17 cellular contexts compared by ENCODE assay signal in genomic region chr11:105469931-105470330, GRCh38.
A peak's percentile ranks its signal among the peaks of the same experiment; 100 is the strongest.
DNase-seq lines count a peak whose midpoint lies in the region; ATAC-seq and TF ChIP-seq lines count a peak whose summit lies in the region.
"Had no signal": no experiment of that assay in that cellular context is flagged by ENCODE, and none has a peak within 500 bp of the region (broad histone marks: within the 10 kb centered on the region; RNA-seq: fewer than 3 reads in every experiment).

No MANE protein-coding gene starts in this region.

- H3K36me3 ChIP-seq in GM23338 (ENCODE audit: insufficient read depth) = no peaks in the 10 kb centered on the region
- H3K36me3 ChIP-seq in HCT116 (ENCODE audit: control insufficient read depth in 1 of 2, insufficient read depth in 2 of 2, low read length in 2 of 2) = no peaks in the 10 kb centered on the region
- no peaks in the 10 kb centered on the region for H3K36me3 ChIP-seq in CD8-positive, alpha-beta T cell (ENCODE audit: insufficient read depth, low read length)
- H3K36me3 ChIP-seq: HAP-1 had no signal

- H3K9me3 ChIP-seq in HCT116 (ENCODE audit: control insufficient read depth in 1 of 2, insufficient read depth in 1 of 2, low read depth in 1 of 2, low read length in 2 of 2) = no peaks in the 10 kb centered on the region
- H3K9me3 ChIP-seq in CD8-positive, alpha-beta T cell (ENCODE audit: low read length) = no peaks in the 10 kb centered on the region
- H3K9me3 ChIP-seq: HAP-1 had no signal

- TF ChIP-seq RAD21 in HCT116 (IDR thresholded peaks at IDR 0.05; ENCODE audit: low read depth) = no peak

- no peak for ATAC-seq in GM23338
- ATAC-seq in HCT116 = no peak
- no peak for ATAC-seq in CD8-positive, alpha-beta T cell

- H3K27me3 ChIP-seq in GM23338 (ENCODE audit: insufficient read depth) = no peaks in the 10 kb centered on the region
- no peaks in the 10 kb centered on the region for H3K27me3 ChIP-seq in HCT116 (ENCODE audit: insufficient read depth, low read length)
- H3K27me3 ChIP-seq in CD8-positive, alpha-beta T cell (ENCODE audit: insufficient read depth, low read length) = no peaks in the 10 kb centered on the region

- H3K4me3 ChIP-seq in GM23338 (no peak overlapping the region), HCT116 (replicated peaks in 1 of 2; ENCODE audit: low read depth in 1 of 2, low read length in 2 of 2) (no peak overlapping the region)
- H3K4me3 ChIP-seq in CD8-positive, alpha-beta T cell (ENCODE audit: low read depth, low read length) = no peak overlapping the region
- H3K4me3 ChIP-seq: GM23248, HAP-1 had no signal

- H3K27me3 Mint-ChIP-seq in GM23338 (ENCODE audit: insufficient read depth, low read depth, poor library complexity) = no peaks in the 10 kb centered on the region
- no peaks in the 10 kb centered on the region for H3K27me3 Mint-ChIP-seq in CD8-positive, alpha-beta T cell (ENCODE audit: low read depth)
- H3K27me3 Mint-ChIP-seq: CD4-positive, alpha-beta T cell had no signal

- BruUV-seq in HCT116 (replicated peaks; lab: Mats Ljungman, UMichigan) = no TSS peak

- H3K4me1 Mint-ChIP-seq in GM23338 = no peaks in the 10 kb centered on the region
- H3K4me1 Mint-ChIP-seq in CD8-positive, alpha-beta T cell (ENCODE audit: low read depth) = no peaks in the 10 kb centered on the region
- H3K4me1 Mint-ChIP-seq: IgD-negative memory B cell had no signal

- H3K27ac ChIP-seq in GM23338 (ENCODE audit: low read depth) (no peak overlapping the region), HCT116 (ENCODE audit: low read depth, low read length) (no peak overlapping the region)
- no peak overlapping the region for H3K27ac ChIP-seq in CD8-positive, alpha-beta T cell (ENCODE audit: low read depth, low read length)
- H3K27ac ChIP-seq: C4-2B, GM23248 had no signal

- no peak for TF ChIP-seq POLR2A in HCT116 (IDR thresholded peaks at IDR 0.05; ENCODE audit: borderline replicate concordance, extremely low read depth, insufficient read depth, insufficient read length)

- DNase-seq in GM23338 (ENCODE audit: low spot score) (peak; percentile 14), HCT116 (ENCODE audit: low read depth, low spot score) (no peak), SK-MEL-5 (ENCODE audit: low read depth, low spot score) (peak; percentile 2), NCI-H2196 treated with DMSO at 0.1 percent for 48 hours (lab: John Stamatoyannopoulos, UW; ENCODE audit: unreplicated experiment) (no peak)
- DNase-seq in CD8-positive, alpha-beta T cell = no peak
- DNase-seq in activated naive CD4-positive, alpha-beta T cell treated with anti-CD3 and anti-CD28 coated beads, Interleukin-2, amount 50 U/mL, for 16 hours = no peak
- DNase-seq: ACHN; CD4-positive, alpha-beta T cell; DMS153; DMS79; GDM1; GM23248; HFFc6; KBM-7 had no signal

- H3K79me2 ChIP-seq in GM23338 (replicated peaks; ENCODE audit: insufficient read depth) (no peaks in the 10 kb centered on the region), HCT116 (ENCODE audit: insufficient read depth, low read length) (no peaks in the 10 kb centered on the region)

- in situ Hi-C loops in SK-MEL-5 (cut with HindIII; ENCODE audit: low pct_unique_long_range_greater_than_20kb, low sequenced_read_pairs) = no loop called here

- TF ChIP-seq CTCF in GM23338 (conservative IDR thresholded peaks at IDR 0.05; ENCODE audit: low read depth in 2 of 2) = peak; percentile 37 to 47
- TF ChIP-seq CTCF in HCT116 (IDR thresholded peaks at IDR 0.05 in 2 of 3, conservative IDR thresholded peaks at IDR 0.05 in 1 of 3; ENCODE audit: borderline replicate concordance in 1 of 3, insufficient read depth in 1 of 3, low read depth in 2 of 3, low read length in 2 of 3) = 0 out of 6 replicates have a peak, but pooled peaks of 2 of the 3 experiments have one; percentile 1 to 8
- no peak for TF ChIP-seq CTCF in CD8-positive, alpha-beta T cell (IDR thresholded peaks at IDR 0.05)

- H3K4me2 ChIP-seq in GM23338 (no peak overlapping the region), HCT116 (ENCODE audit: low read length) (no peak overlapping the region)

- H3K36me3 Mint-ChIP-seq in GM23338 (ENCODE audit: low read depth) = no peaks in the 10 kb centered on the region
- no peaks in the 10 kb centered on the region for H3K36me3 Mint-ChIP-seq in CD8-positive, alpha-beta T cell
- H3K36me3 Mint-ChIP-seq: IgD-negative memory B cell had no signal

- CTCF ChIA-PET in HCT116 (lab: Charles Lee) = no interaction called here
- CTCF ChIA-PET in CD8-positive, alpha-beta T cell (lab: Charles Lee) = no interaction called here

- intact Hi-C loops in HCT116 (cut with micrococcal nuclease) = no loop called here
- intact Hi-C loops in CD8-positive, alpha-beta T cell (cut with DNase I, micrococcal nuclease) = no loop called here

- no peaks in the 10 kb centered on the region for H3K9me3 Mint-ChIP-seq in GM23338
- H3K9me3 Mint-ChIP-seq in CD8-positive, alpha-beta T cell = no peaks in the 10 kb centered on the region
- H3K9me3 Mint-ChIP-seq: CD4-positive, alpha-beta T cell; HFFc6; IgD-negative memory B cell had no signal

- no peaks in the 10 kb centered on the region for H3K4me1 ChIP-seq in GM23338 (ENCODE audit: insufficient read depth)
- peaks cover 0 to 6% of the 10 kb centered on the region in 2 experiments; a peak in 2 of 4 replicates for H3K4me1 ChIP-seq in HCT116 (ENCODE audit: control insufficient read depth in 1 of 2, insufficient read depth in 2 of 2, low read length in 2 of 2)
- H3K4me1 ChIP-seq in CD8-positive, alpha-beta T cell (ENCODE audit: insufficient read depth, low read length) = no peaks in the 10 kb centered on the region
- H3K4me1 ChIP-seq: HAP-1 had no signal

- H4K20me1 ChIP-seq in GM23338 (replicated peaks; ENCODE audit: insufficient read depth) (no peaks in the 10 kb centered on the region), HCT116 (ENCODE audit: insufficient read depth) (no peaks in the 10 kb centered on the region)

- H3K9ac ChIP-seq in HCT116 (ENCODE audit: low read length) = no peak overlapping the region
- H3K9ac ChIP-seq: GM23248 had no signal

- H3K4me3 Mint-ChIP-seq in GM23338 = no peak overlapping the region
- H3K4me3 Mint-ChIP-seq in CD8-positive, alpha-beta T cell = no peak overlapping the region
- H3K4me3 Mint-ChIP-seq: CD4-positive, alpha-beta T cell; HFFc6; IgD-negative memory B cell had no signal

- H2AFZ ChIP-seq in GM23338 (no peak overlapping the region), HCT116 (ENCODE audit: low read depth, low read length, poor library complexity, severe bottlenecking) (no peak overlapping the region)
- H2AFZ ChIP-seq: GM23248 had no signal

- H3K27ac Mint-ChIP-seq in GM23338 = no peak overlapping the region
- no peak overlapping the region for H3K27ac Mint-ChIP-seq in CD8-positive, alpha-beta T cell
- H3K27ac Mint-ChIP-seq: CD4-positive, alpha-beta T cell; HFFc6; IgD-negative memory B cell had no signal

- no peaks in the 10 kb centered on the region for H3F3A ChIP-seq in GM23338 (replicated peaks; ENCODE audit: low read depth)

- POLR2A ChIA-PET in HCT116 (lab: Charles Lee) = no interaction called here
- POLR2A ChIA-PET in CD8-positive, alpha-beta T cell (lab: Charles Lee) = no interaction called here

- H3K9me2 ChIP-seq in GM23338 (ENCODE audit: insufficient read depth) = no peaks in the 10 kb centered on the region
- H3K9me2 ChIP-seq in HCT116 (ENCODE audit: insufficient read depth) = no peaks in the 10 kb centered on the region

- RAD21 ChIA-PET in HCT116 (lab: Charles Lee; ENCODE audit: low non-redundant PET in 1 of 2, low total read pairs in 2 of 2, uncharacterized antibody in 2 of 2, unreplicated experiment in 2 of 2) = no interaction called here

TF ChIP-seq in GM23338, 12 proteins besides CTCF, POLR2A, EP300 and RAD21:
- TF ChIP-seq NANOG (IDR thresholded peaks at IDR 0.05; ENCODE audit: borderline replicate concordance) (no peak), CREB1 (CRISPR knock-in tag; IDR thresholded peaks at IDR 0.05; ENCODE audit: low read depth) (no peak)

TF ChIP-seq in HCT116, 20 proteins besides CTCF, POLR2A, EP300 and RAD21:
- TF ChIP-seq SP1 (IDR thresholded peaks at IDR 0.05; ENCODE audit: low read depth) = no peak
- no peak for TF ChIP-seq JUND (IDR thresholded peaks at IDR 0.05)
- TF ChIP-seq ZBTB33 (IDR thresholded peaks at IDR 0.05; ENCODE audit: extremely low read depth, insufficient replicate concordance, low read length) = no peak
- TF ChIP-seq EZH2 (IDR thresholded peaks at IDR 0.05) = no peak
- no peak for TF ChIP-seq CBX3 (IDR thresholded peaks at IDR 0.05; ENCODE audit: low read depth)
- TF ChIP-seq EZH2phosphoT487 (IDR thresholded peaks at IDR 0.05; ENCODE audit: borderline replicate concordance) = no peak
- no peak for TF ChIP-seq ELF1 (IDR thresholded peaks at IDR 0.05; ENCODE audit: borderline replicate concordance, low read depth)
- no peak for TF ChIP-seq ZFX (IDR thresholded peaks at IDR 0.05)
- TF ChIP-seq ATF3 (IDR thresholded peaks at IDR 0.05) = no peak
TF ChIP-seq in HCT116: peak in this region for 0.

Comparison
In these comparisons a context has a peak if more than half of its experiments do, and no peak if none do; other contexts are left out.
1. DNase-seq: peak in GM23338 (single experiment) and SK-MEL-5 (single experiment); none in HCT116 (single experiment), CD8-positive, alpha-beta T cell (0 of 7), NCI-H2196 treated with DMSO at 0.1 percent for 48 hours (single experiment) and activated naive CD4-positive, alpha-beta T cell treated with anti-CD3 and anti-CD28 coated beads, Interleukin-2, amount 50 U/mL, for 16 hours (single experiment).